Comparison of ENCODE assay signal across 1 cellular context in genomic region chr7:151379534-151380198, GRCh38.
TF ChIP-seq lines count a peak whose summit lies in the region.

No MANE protein-coding gene starts in this region.

TF ChIP-seq in HCT116, 20 proteins besides CTCF, POLR2A, EP300 and RAD21 (continued from another document):
- no peak for TF ChIP-seq SIN3A (IDR thresholded peaks at IDR 0.05; ENCODE audit: low read depth)
- no peak for TF ChIP-seq EZH2phosphoT487 (IDR thresholded peaks at IDR 0.05; ENCODE audit: borderline replicate concordance)
- no peak for TF ChIP-seq JUND (IDR thresholded peaks at IDR 0.05)
- no peak for TF ChIP-seq EGR1 (IDR thresholded peaks at IDR 0.05; ENCODE audit: low read depth)
- no peak for TF ChIP-seq FOSL1 (IDR thresholded peaks at IDR 0.05; ENCODE audit: low read depth)
- no peak for TF ChIP-seq SRF (IDR thresholded peaks at IDR 0.05; ENCODE audit: low read depth)
- TF ChIP-seq POLR2AphosphoS5 (IDR thresholded peaks at IDR 0.05; ENCODE audit: low read depth, low read length): no peak
- TF ChIP-seq ZFX (IDR thresholded peaks at IDR 0.05): no peak
TF ChIP-seq in HCT116: peak in this region for 0.
